In genomic region chr15:82709421-82710207, GRCh38 we compare ENCODE assay signal across 1 cellular context.
TF ChIP-seq lines count a peak whose summit lies in the region.

AP3B2 (minus strand) TSS chr15:82709875; CDS start chr15:82709706, 169 bp downstream.

TF ChIP-seq in H1, 55 proteins besides CTCF, POLR2A, EP300 and RAD21 (continued from another document):
- no peak for TF ChIP-seq ATF2 (IDR thresholded peaks at IDR 0.05; ENCODE audit: low read length)
- no peak for TF ChIP-seq ZNF274 (IDR thresholded peaks at IDR 0.05; ENCODE audit: borderline replicate concordance, extremely low read depth, low read length)
- TF ChIP-seq TAF1 (IDR thresholded peaks at IDR 0.05; ENCODE audit: low read depth, low read length), result 0 out of 2 replicates have a peak, but pooled peaks have one; percentile 45
- no peak for TF ChIP-seq JUN (IDR thresholded peaks at IDR 0.05; ENCODE audit: low read depth, low read length)
